In the genomic region with DNA sequence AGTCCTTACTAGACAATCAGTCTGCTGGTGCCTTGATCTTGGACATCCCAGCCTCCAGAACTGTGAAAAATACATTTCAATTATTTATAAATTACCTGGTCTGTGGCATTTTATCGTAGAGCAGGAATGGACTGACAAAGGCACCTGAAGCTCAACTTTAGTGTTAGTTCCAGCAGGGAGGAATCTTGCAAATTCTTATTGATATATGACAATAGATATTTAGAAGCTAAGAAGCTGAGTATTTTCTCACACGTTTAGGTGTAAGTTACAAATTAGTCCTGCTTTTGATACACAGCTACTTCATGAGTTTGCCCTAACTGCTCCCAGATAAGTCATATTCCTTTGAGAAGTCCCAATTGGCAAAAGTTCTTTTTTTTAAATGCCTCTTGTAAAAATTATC, we compare ENCODE assay signal across 34 cellular contexts.
"Had no signal": no experiment of that assay in that cellular context is flagged by ENCODE, and none has a peak within 500 bp of the region (broad histone marks: within the 10 kb centered on the region; RNA-seq: fewer than 3 reads in every experiment).

No MANE protein-coding gene starts in this region.

- H3K27ac Mint-ChIP-seq: activated CD4-positive, alpha-beta memory T cell treated with anti-CD3 and anti-CD28 coated beads, Interleukin-2, amount 10 ng/mL, durations not matched to agents 7 days and 5 days; activated CD4-positive, alpha-beta T cell treated with anti-CD3 and anti-CD28 coated beads, Interleukin-2, amount 10 ng/mL, durations not matched to agents 7 days and 5 days; activated CD8-positive, alpha-beta memory T cell treated with anti-CD3 and anti-CD28 coated beads, Interleukin-2, amount 10 ng/mL, durations not matched to agents 7 days and 5 days; activated CD8-positive, alpha-beta T cell treated with anti-CD3 and anti-CD28 coated beads, Interleukin-2, amount 10 ng/mL, durations not matched to agents 7 days and 5 days; activated naive CD4-positive, alpha-beta T cell treated with anti-CD3 and anti-CD28 coated beads, Interleukin-2, amount 10 ng/mL, durations not matched to agents 7 days and 5 days; activated naive CD8-positive, alpha-beta T cell; activated T-cell treated with anti-CD3 and anti-CD28 coated beads, Interleukin-2, amount 50 U/mL, for 24 hours; activated T-helper 2 cell treated with anti-CD3 and anti-CD28 coated beads, Interferon-gamma antibody, Interleukin-2, Interleukin-4, amounts not matched to agents 10 μg/mL and 5 μg/mL and 100 μg/mL, durations not matched to agents 14 hours and 24 hours and 36 hours; T-helper 1 cell treated with Interleukin-12 subunit alpha and Interleukin-12 subunit beta and Interleukin-4 antibody, amounts not matched to agents 30 μg/mL and 1 μg/mL, for 36 hours; T-helper 2 cell treated with Interferon-gamma antibody and Interleukin-4, amounts not matched to agents 5 μg/mL and 100 μg/mL, for 36 hours had no signal

- FAIRE-seq: astrocyte, TTC549 had no signal

- ATAC-seq: activated CD8-positive, alpha-beta memory T cell treated with anti-CD3 and anti-CD28 coated beads, Interleukin-2, amount 10 ng/mL, durations not matched to agents 7 days and 5 days; activated CD8-positive, alpha-beta T cell treated with anti-CD3 and anti-CD28 coated beads, Interleukin-2, amount 10 ng/mL, durations not matched to agents 7 days and 5 days; body of pancreas had no signal

- H3K9me3 Mint-ChIP-seq: activated B cell treated with CpG ODN at 0.5 μM for 24 hours; activated CD4-positive, alpha-beta memory T cell treated with anti-CD3 and anti-CD28 coated beads, Interleukin-2, amount 10 ng/mL, durations not matched to agents 7 days and 5 days; activated CD4-positive, alpha-beta T cell treated with anti-CD3 and anti-CD28 coated beads, Interleukin-2, amount 10 ng/mL, durations not matched to agents 7 days and 5 days; activated naive CD4-positive, alpha-beta T cell treated with anti-CD3 and anti-CD28 coated beads, Interleukin-2, amount 50 U/mL, for 24 hours; activated T-cell treated with anti-CD3 and anti-CD28 coated beads, Interleukin-2, amount 50 U/mL, for 24 hours; activated T-helper 2 cell treated with anti-CD3 and anti-CD28 coated beads, Interferon-gamma antibody, Interleukin-2, Interleukin-4, amounts not matched to agents 10 μg/mL and 5 μg/mL and 100 μg/mL, durations not matched to agents 14 hours and 24 hours and 36 hours; T-helper 1 cell treated with Interleukin-12 subunit alpha and Interleukin-12 subunit beta and Interleukin-4 antibody, amounts not matched to agents 30 μg/mL and 1 μg/mL, for 36 hours; T-helper 2 cell treated with Interferon-gamma antibody and Interleukin-4, amounts not matched to agents 5 μg/mL and 100 μg/mL, for 36 hours had no signal

- H3K27ac ChIP-seq: adrenal gland, body of pancreas, brain microvascular endothelial cell, breast epithelium, VCaP had no signal

- H3K9me3 ChIP-seq: adrenal gland, body of pancreas, breast epithelium had no signal

- H3K4me3 ChIP-seq: adrenal gland, body of pancreas, breast epithelium had no signal

- H3K27me3 Mint-ChIP-seq: activated B cell treated with CpG ODN at 0.5 μM for 24 hours; activated CD4-positive, alpha-beta memory T cell treated with anti-CD3 and anti-CD28 coated beads, Interleukin-2, amount 10 ng/mL, durations not matched to agents 7 days and 5 days; activated CD4-positive, alpha-beta T cell treated with anti-CD3 and anti-CD28 coated beads, Interleukin-2, amount 10 ng/mL, durations not matched to agents 7 days and 5 days; activated CD8-positive, alpha-beta memory T cell treated with anti-CD3 and anti-CD28 coated beads, Interleukin-2, amount 10 ng/mL, durations not matched to agents 7 days and 5 days; activated naive CD4-positive, alpha-beta T cell treated with anti-CD3 and anti-CD28 coated beads, Interleukin-2, amount 50 U/mL, for 24 hours; activated naive CD8-positive, alpha-beta T cell; activated T-cell treated with anti-CD3 and anti-CD28 coated beads, Interleukin-2, amount 50 U/mL, for 24 hours had no signal

- DNase-seq: activated B cell treated with CpG ODN at 0.5 μM for 24 hours; activated CD4-positive, alpha-beta memory T cell treated with anti-CD3 and anti-CD28 coated beads, Interleukin-2, amount 10 ng/mL, durations not matched to agents 7 days and 5 days; activated CD4-positive, alpha-beta T cell treated with anti-CD3 and anti-CD28 coated beads for 48 hours; activated CD4-positive, alpha-beta T cell treated with anti-CD3 and anti-CD28 coated beads, Interleukin-2, amount 10 ng/mL, durations not matched to agents 7 days and 5 days; activated CD4-positive, alpha-beta T cell treated with anti-CD3 and anti-CD28 coated beads, Interleukin-2, amount 50 U/mL, for 48 hours; activated CD4-positive, CD25-positive, alpha-beta regulatory T cell treated with anti-CD3 and anti-CD28 coated beads, Interleukin-2, amount 50 U/mL, for 72 hours; activated CD8-positive, alpha-beta memory T cell treated with anti-CD3 and anti-CD28 coated beads for 24 hours; activated CD8-positive, alpha-beta memory T cell treated with anti-CD3 and anti-CD28 coated beads, Interleukin-2, amount 10 ng/mL, durations not matched to agents 7 days and 5 days; activated CD8-positive, alpha-beta memory T cell treated with anti-CD3 and anti-CD28 coated beads, Interleukin-2, amount 50 U/mL, for 48 hours; activated CD8-positive, alpha-beta T cell treated with anti-CD3 and anti-CD28 coated beads, Interleukin-2, amount 10 ng/mL, durations not matched to agents 7 days and 5 days; activated effector memory CD4-positive, alpha-beta T cell treated with Interleukin-2 at 50 U/mL for 16 hours; activated gamma-delta T cell; activated naive CD4-positive, alpha-beta T cell treated with anti-CD3 and anti-CD28 coated beads, Interleukin-2, amount 10 ng/mL, durations not matched to agents 7 days and 5 days; activated naive CD4-positive, alpha-beta T cell treated with Interleukin-2 at 50 U/mL for 16 hours; activated T-cell treated with anti-CD3 and anti-CD28 coated beads, Interleukin-2, amount 50 U/mL, for 24 hours; activated T-cell treated with anti-CD3 and anti-CD28 coated beads, Interleukin-2, amount 50 U/mL, for 48 hours; adrenal gland; amniotic stem cell; aorta; body of pancreas; brain microvascular endothelial cell; central memory CD4-positive, alpha-beta T cell; T-helper 1 cell; T-helper 2 cell; T-helper 9 cell had no signal

- H3K36me3 ChIP-seq: adrenal gland, brain microvascular endothelial cell, breast epithelium had no signal

- H3K4me3 Mint-ChIP-seq: activated B cell treated with CpG ODN at 0.5 μM for 24 hours; activated CD4-positive, alpha-beta memory T cell treated with anti-CD3 and anti-CD28 coated beads, Interleukin-2, amount 10 ng/mL, durations not matched to agents 7 days and 5 days; activated CD4-positive, alpha-beta T cell treated with anti-CD3 and anti-CD28 coated beads, Interleukin-2, amount 10 ng/mL, durations not matched to agents 7 days and 5 days; activated CD8-positive, alpha-beta memory T cell treated with anti-CD3 and anti-CD28 coated beads, Interleukin-2, amount 10 ng/mL, durations not matched to agents 7 days and 5 days; activated CD8-positive, alpha-beta T cell treated with anti-CD3 and anti-CD28 coated beads, Interleukin-2, amount 10 ng/mL, durations not matched to agents 7 days and 5 days; activated naive CD4-positive, alpha-beta T cell treated with anti-CD3 and anti-CD28 coated beads, Interleukin-2, amount 10 ng/mL, durations not matched to agents 7 days and 5 days; activated naive CD4-positive, alpha-beta T cell treated with anti-CD3 and anti-CD28 coated beads, Interleukin-2, amount 50 U/mL, for 24 hours; activated naive CD8-positive, alpha-beta T cell; activated T-cell treated with anti-CD3 and anti-CD28 coated beads, Interleukin-2, amount 50 U/mL, for 24 hours; T-helper 1 cell treated with Interleukin-12 subunit alpha and Interleukin-12 subunit beta and Interleukin-4 antibody, amounts not matched to agents 30 μg/mL and 1 μg/mL, for 36 hours; T-helper 2 cell treated with Interferon-gamma antibody and Interleukin-4, amounts not matched to agents 5 μg/mL and 100 μg/mL, for 36 hours had no signal

- H3K36me3 Mint-ChIP-seq: activated naive CD4-positive, alpha-beta T cell treated with anti-CD3 and anti-CD28 coated beads, Interleukin-2, amount 50 U/mL, for 24 hours; activated naive CD8-positive, alpha-beta T cell had no signal

- H3K27me3 ChIP-seq: adrenal gland, body of pancreas, brain microvascular endothelial cell, breast epithelium had no signal
